8 cellular contexts compared by ENCODE assay signal in genomic region chr5:140966293-140967225, GRCh38. TPM values are rescaled to one million over a fixed set of nuclear protein-coding genes. Genes with fewer than 3 reads are reported as not detected.
DNase-seq lines count a peak whose midpoint lies in the region; ATAC-seq and TF ChIP-seq lines count a peak whose summit lies in the region.

PCDHAC2 (plus strand) TSS chr5:140966476; CDS start chr5:140966767, 291 bp downstream.

- 1 to 2% methylated on average over 53 to 76 of the region's 80 CpGs for WGBS in lower leg skin, 2 donors

- H3K27me3 ChIP-seq in dorsolateral prefrontal cortex: no peaks in the 10 kb centered on the region
- peaks cover 0 to 25% of the 10 kb centered on the region in 2 donors for H3K27me3 ChIP-seq in tibial artery

- DNase-seq in DMS53 (lab: John Stamatoyannopoulos, UW): peak; percentile 92
- DNase-seq in NCI-H345 treated with DMSO at 0.1 percent for 48 hours (lab: John Stamatoyannopoulos, UW; ENCODE audit: unreplicated experiment): peak; percentile 17
- DNase-seq in dorsolateral prefrontal cortex: peak; percentile 42 to 80 (median 69)
- no peak for DNase-seq in lower leg skin (ENCODE audit: low spot score in 2 of 2)
- DNase-seq in tibial artery: peak in 1 of 2 donors; percentile 27
- no peak for DNase-seq in activated CD4-positive, alpha-beta memory T cell treated with anti-CD3 and anti-CD28 coated beads, Interleukin-2, amount 10 ng/mL, durations not matched to agents 7 days and 5 days

- H3K27me3 Mint-ChIP-seq in activated CD4-positive, alpha-beta memory T cell treated with anti-CD3 and anti-CD28 coated beads, Interleukin-2, amount 10 ng/mL, durations not matched to agents 7 days and 5 days: peaks cover 24% of the 10 kb centered on the region

- intact Hi-C loops in dorsolateral prefrontal cortex (cut with DNase I): loop anchor here (2.0 to 5.0 kb wide), 3 partner anchors 39 to 74 kb away; partner anchors contain the start of gene PCDHAC1 (in 2 of the 2)
- intact Hi-C loops in lower leg skin (cut with DNase I; ENCODE audit: low total_unique reads): no loop called here
- intact Hi-C loops in tibial artery (cut with DNase I; ENCODE audit: low total_unique reads): no loop called here

- no peaks in the 10 kb centered on the region for H3K4me1 Mint-ChIP-seq in activated CD4-positive, alpha-beta memory T cell treated with anti-CD3 and anti-CD28 coated beads, Interleukin-2, amount 10 ng/mL, durations not matched to agents 7 days and 5 days

- peak in 7 of 56 donors; percentile 1 to 17 (median 5) for TF ChIP-seq CTCF in dorsolateral prefrontal cortex (IDR thresholded peaks at IDR 0.05 in 54 of 56, conservative IDR thresholded peaks at IDR 0.05 in 2 of 56; ENCODE audit: low read depth in 1 of 56, partially characterized antibody in 56 of 56)
- TF ChIP-seq CTCF in lower leg skin (IDR thresholded peaks at IDR 0.05): no peak
- no peak for TF ChIP-seq CTCF in tibial artery (IDR thresholded peaks at IDR 0.05)

- no peaks in the 10 kb centered on the region for H3K9me3 ChIP-seq in tibial artery

- H3K4me3 ChIP-seq in dorsolateral prefrontal cortex (peak within 1 kb of the TSS; percentile 57 to 90 (median 76)), lower leg skin (ENCODE audit: low read depth, poor library complexity, severe bottlenecking) (peak within 1 kb of the TSS; percentile 14), tibial artery (peak within 1 kb of the TSS; percentile 53 to 68)

- no peak within 1 kb of the TSS for H3K4me3 Mint-ChIP-seq in activated CD4-positive, alpha-beta memory T cell treated with anti-CD3 and anti-CD28 coated beads, Interleukin-2, amount 10 ng/mL, durations not matched to agents 7 days and 5 days

- no peak for TF ChIP-seq POLR2A in lower leg skin (IDR thresholded peaks at IDR 0.05)

- H3K36me3 Mint-ChIP-seq in activated CD4-positive, alpha-beta memory T cell treated with anti-CD3 and anti-CD28 coated beads, Interleukin-2, amount 10 ng/mL, durations not matched to agents 7 days and 5 days (ENCODE audit: low read depth): no peaks in the 10 kb centered on the region

- POLR2A ChIA-PET in activated CD4-positive, alpha-beta memory T cell treated with anti-CD3 and anti-CD28 coated beads, Interleukin-2, amount 10 ng/mL, durations not matched to agents 7 days and 5 days (lab: Charles Lee): no interaction called here

- no peak within 1 kb of the TSS for H3K27ac Mint-ChIP-seq in activated CD4-positive, alpha-beta memory T cell treated with anti-CD3 and anti-CD28 coated beads, Interleukin-2, amount 10 ng/mL, durations not matched to agents 7 days and 5 days

- CTCF ChIA-PET in activated CD4-positive, alpha-beta memory T cell treated with anti-CD3 and anti-CD28 coated beads, Interleukin-2, amount 10 ng/mL, durations not matched to agents 7 days and 5 days (lab: Charles Lee): no interaction called here

- peak within 1 kb of the TSS; percentile 46 to 97 (median 91) for H3K27ac ChIP-seq in dorsolateral prefrontal cortex
- peak within 1 kb of the TSS in 1 of 2 donors; percentile 8 for H3K27ac ChIP-seq in tibial artery

- H3K36me3 ChIP-seq in tibial artery: no peaks in the 10 kb centered on the region

- ATAC-seq in GM21529 (IDR thresholded peaks at IDR 0.05; ENCODE audit: unreplicated experiment) (no peak), HG02678 (IDR thresholded peaks at IDR 0.05; ENCODE audit: unreplicated experiment) (no peak)

- peaks cover 3% of the 10 kb centered on the region for H3K9me3 Mint-ChIP-seq in activated CD4-positive, alpha-beta memory T cell treated with anti-CD3 and anti-CD28 coated beads, Interleukin-2, amount 10 ng/mL, durations not matched to agents 7 days and 5 days

- H3K4me1 ChIP-seq in tibial artery: peaks cover 0 to 20% (median 13%) of the 10 kb centered on the region in 4 donors

RNA-seq across cellular contexts. Expression of gene PCDHAC2, which starts in this region (rescaled TPM):
- total RNA-seq in dorsolateral prefrontal cortex: 10 to 100 TPM; 11.9 to 40.6 (median 25.2) TPM
- under 1 TPM in 3 of 4 donors, not detected in 1; 0.21 to 0.29 (median 0.27) TPM for total RNA-seq in lower leg skin
- not detected for total RNA-seq in activated CD4-positive, alpha-beta memory T cell treated with anti-CD3 and anti-CD28 coated beads, Interleukin-2, amount 10 ng/mL, durations not matched to agents 7 days and 5 days

Comparison
In these comparisons a context has a peak if more than half of its experiments do, and no peak if none do; other contexts are left out.
1. RNA of gene PCDHAC2 (total RNA-seq): 11.9 to 40.6 TPM in dorsolateral prefrontal cortex; 0.21 to 0.29 TPM in lower leg skin and not detected in activated CD4-positive, alpha-beta memory T cell treated with anti-CD3 and anti-CD28 coated beads, Interleukin-2, amount 10 ng/mL, durations not matched to agents 7 days and 5 days; every median in the first group is over 10 times any median in the second.
2. DNase-seq: peak in DMS53 (single experiment), NCI-H345 treated with DMSO at 0.1 percent for 48 hours (single experiment) and dorsolateral prefrontal cortex (10 of 10); none in lower leg skin (0 of 2) and activated CD4-positive, alpha-beta memory T cell treated with anti-CD3 and anti-CD28 coated beads, Interleukin-2, amount 10 ng/mL, durations not matched to agents 7 days and 5 days (single experiment).
3. H3K4me3 ChIP-seq: peak in every context shown above with its lines; median percentile 76 in dorsolateral prefrontal cortex; 60 in tibial artery; 14 in lower leg skin.
4. intact Hi-C loops: an anchor here in dorsolateral prefrontal cortex (2.0 to 5.0 kb wide); none called in lower leg skin and tibial artery.